In the genomic region with DNA sequence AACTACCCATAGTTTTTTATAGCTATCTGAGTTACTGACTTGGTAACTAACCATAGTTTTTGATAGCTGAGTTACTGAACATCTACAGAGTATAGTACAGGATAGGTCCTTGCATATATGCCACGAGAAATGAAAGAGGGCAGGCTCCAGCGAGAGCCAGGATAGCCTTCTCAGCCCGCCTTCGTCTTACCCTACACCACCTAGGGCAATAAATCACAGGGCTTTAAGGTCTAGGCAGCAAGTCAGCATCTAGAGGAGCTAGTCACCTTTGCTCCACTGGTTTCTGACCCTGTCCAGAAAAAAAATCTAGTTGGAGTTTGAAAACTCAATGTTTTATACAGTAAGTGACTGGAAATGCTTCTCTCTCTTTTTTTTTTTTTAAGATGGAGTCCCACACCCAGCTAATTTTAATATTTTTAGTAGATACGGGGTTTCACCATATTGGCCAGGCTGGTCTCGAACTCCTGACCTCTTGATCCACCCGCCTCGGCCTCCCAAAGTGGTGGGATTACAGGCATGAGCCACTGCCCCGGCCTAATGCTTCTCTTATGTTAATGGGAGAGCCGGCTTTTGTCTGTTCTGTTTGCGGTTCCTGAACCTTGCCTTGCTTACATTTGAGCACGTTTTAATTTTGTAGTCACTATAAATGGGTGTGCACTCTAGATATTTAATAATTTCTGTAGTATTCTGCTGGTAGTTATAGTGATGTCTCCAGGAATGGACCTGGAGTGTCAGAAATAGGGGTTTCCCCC, we compare ENCODE assay signal across 1 cellular context.
TF ChIP-seq lines count a peak whose summit lies in the region.

No MANE protein-coding gene starts in this region.

TF ChIP-seq in GM23338, 12 proteins besides CTCF, POLR2A, EP300 and RAD21 (continued from another document):
- TF ChIP-seq, protein P1, sequence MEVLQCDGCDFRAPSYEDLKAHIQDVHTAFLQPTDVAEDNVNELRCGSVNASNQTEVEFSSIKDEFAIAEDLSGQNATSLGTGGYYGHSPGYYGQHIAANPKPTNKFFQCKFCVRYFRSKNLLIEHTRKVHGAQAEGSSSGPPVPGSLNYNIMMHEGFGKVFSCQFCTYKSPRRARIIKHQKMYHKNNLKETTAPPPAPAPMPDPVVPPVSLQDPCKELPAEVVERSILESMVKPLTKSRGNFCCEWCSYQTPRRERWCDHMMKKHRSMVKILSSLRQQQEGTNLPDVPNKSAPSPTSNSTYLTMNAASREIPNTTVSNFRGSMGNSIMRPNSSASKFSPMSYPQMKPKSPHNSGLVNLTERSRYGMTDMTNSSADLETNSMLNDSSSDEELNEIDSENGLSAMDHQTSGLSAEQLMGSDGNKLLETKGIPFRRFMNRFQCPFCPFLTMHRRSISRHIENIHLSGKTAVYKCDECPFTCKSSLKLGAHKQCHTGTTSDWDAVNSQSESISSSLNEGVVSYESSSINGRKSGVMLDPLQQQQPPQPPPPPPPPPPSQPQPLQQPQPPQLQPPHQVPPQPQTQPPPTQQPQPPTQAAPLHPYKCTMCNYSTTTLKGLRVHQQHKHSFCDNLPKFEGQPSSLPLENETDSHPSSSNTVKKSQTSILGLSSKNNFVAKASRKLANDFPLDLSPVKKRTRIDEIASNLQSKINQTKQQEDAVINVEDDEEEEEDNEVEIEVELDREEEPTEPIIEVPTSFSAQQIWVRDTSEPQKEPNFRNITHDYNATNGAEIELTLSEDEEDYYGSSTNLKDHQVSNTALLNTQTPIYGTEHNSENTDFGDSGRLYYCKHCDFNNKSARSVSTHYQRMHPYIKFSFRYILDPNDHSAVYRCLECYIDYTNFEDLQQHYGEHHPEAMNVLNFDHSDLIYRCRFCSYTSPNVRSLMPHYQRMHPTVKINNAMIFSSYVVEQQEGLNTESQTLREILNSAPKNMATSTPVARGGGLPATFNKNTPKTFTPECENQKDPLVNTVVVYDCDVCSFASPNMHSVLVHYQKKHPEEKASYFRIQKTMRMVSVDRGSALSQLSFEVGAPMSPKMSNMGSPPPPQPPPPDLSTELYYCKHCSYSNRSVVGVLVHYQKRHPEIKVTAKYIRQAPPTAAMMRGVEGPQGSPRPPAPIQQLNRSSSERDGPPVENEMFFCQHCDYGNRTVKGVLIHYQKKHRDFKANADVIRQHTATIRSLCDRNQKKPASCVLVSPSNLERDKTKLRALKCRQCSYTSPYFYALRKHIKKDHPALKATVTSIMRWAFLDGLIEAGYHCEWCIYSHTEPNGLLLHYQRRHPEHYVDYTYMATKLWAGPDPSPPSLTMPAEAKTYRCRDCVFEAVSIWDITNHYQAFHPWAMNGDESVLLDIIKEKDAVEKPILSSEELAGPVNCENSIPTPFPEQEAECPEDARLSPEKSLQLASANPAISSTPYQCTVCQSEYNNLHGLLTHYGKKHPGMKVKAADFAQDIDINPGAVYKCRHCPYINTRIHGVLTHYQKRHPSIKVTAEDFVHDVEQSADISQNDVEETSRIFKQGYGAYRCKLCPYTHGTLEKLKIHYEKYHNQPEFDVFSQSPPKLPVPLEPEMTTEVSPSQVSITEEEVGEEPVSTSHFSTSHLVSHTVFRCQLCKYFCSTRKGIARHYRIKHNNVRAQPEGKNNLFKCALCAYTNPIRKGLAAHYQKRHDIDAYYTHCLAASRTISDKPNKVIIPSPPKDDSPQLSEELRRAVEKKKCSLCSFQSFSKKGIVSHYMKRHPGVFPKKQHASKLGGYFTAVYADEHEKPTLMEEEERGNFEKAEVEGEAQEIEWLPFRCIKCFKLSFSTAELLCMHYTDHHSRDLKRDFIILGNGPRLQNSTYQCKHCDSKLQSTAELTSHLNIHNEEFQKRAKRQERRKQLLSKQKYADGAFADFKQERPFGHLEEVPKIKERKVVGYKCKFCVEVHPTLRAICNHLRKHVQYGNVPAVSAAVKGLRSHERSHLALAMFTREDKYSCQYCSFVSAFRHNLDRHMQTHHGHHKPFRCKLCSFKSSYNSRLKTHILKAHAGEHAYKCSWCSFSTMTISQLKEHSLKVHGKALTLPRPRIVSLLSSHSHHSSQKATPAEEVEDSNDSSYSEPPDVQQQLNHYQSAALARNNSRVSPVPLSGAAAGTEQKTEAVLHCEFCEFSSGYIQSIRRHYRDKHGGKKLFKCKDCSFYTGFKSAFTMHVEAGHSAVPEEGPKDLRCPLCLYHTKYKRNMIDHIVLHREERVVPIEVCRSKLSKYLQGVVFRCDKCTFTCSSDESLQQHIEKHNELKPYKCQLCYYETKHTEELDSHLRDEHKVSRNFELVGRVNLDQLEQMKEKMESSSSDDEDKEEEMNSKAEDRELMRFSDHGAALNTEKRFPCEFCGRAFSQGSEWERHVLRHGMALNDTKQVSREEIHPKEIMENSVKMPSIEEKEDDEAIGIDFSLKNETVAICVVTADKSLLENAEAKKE (CRISPR knock-in tag; IDR thresholded peaks at IDR 0.05), result no peak
- TF ChIP-seq JUNB (IDR thresholded peaks at IDR 0.05; ENCODE audit: unreplicated experiment), result no peak
- TF ChIP-seq EZH2phosphoT487 (IDR thresholded peaks at IDR 0.05; ENCODE audit: unreplicated experiment), result no peak
- no peak for TF ChIP-seq CREB1 (CRISPR knock-in tag; IDR thresholded peaks at IDR 0.05; ENCODE audit: low read depth)
